12 cellular contexts compared by ENCODE assay signal in genomic region chr1:110214454-110215404, GRCh38. TPM values are rescaled to one million over a fixed set of nuclear protein-coding genes. Genes with fewer than 3 reads are reported as not detected.
DNase-seq lines count a peak whose midpoint lies in the region; ATAC-seq, FAIRE-seq and TF ChIP-seq lines count a peak whose summit lies in the region.
"Had no signal": no experiment of that assay in that cellular context is flagged by ENCODE, and none has a peak within 500 bp of the region (broad histone marks: within the 10 kb centered on the region; RNA-seq: fewer than 3 reads in every experiment).

No MANE protein-coding gene starts in this region.

- peaks cover 18% of the 10 kb centered on the region for H3K4me1 Mint-ChIP-seq in activated naive CD4-positive, alpha-beta T cell treated with anti-CD3 and anti-CD28 coated beads, Interleukin-2, amount 10 ng/mL, durations not matched to agents 7 days and 5 days

- no peak overlapping the region for H3K27ac ChIP-seq in RWPE2 (ENCODE audit: poor library complexity, severe bottlenecking)
- peak overlapping the region; percentile 38 to 54 for H3K27ac ChIP-seq in kidney (ENCODE audit: low read depth in 2 of 2, low read length in 2 of 2)
- H3K27ac ChIP-seq in thyroid gland, result no peak overlapping the region
- H3K27ac ChIP-seq: psoas muscle, tibial artery had no signal

- intact Hi-C loops in kidney (cut with DNase I) (no loop called here), thyroid gland (cut with DNase I) (no loop called here), left colon (cut with DNase I, micrococcal nuclease) (no loop called here)

- WGBS in thyroid gland, 2 donors, result 78 to 79% methylated on average over 14 to 16 of the region's 16 CpGs

- no peak for ATAC-seq in RWPE2 (ENCODE audit: low read depth)
- ATAC-seq in left colon, result no peak
- ATAC-seq: psoas muscle, Right ventricle myocardium inferior had no signal

- H3K36me3 ChIP-seq in RWPE2 (ENCODE audit: low read depth) (no peaks in the 10 kb centered on the region), kidney (ENCODE audit: control insufficient read depth in 1 of 2, insufficient read depth in 2 of 2, low read length in 2 of 2) (no peaks in the 10 kb centered on the region), thyroid gland (no peaks in the 10 kb centered on the region)

- CTCF ChIA-PET in activated naive CD4-positive, alpha-beta T cell treated with anti-CD3 and anti-CD28 coated beads, Interleukin-2, amount 10 ng/mL, durations not matched to agents 7 days and 5 days (lab: Charles Lee), result interaction anchor here (1.4 to 2.3 kb wide), 3 partner anchors 18 to 245 kb away, joined by 3 to 7 read pairs (median 5); no protein-coding TSS in a partner anchor

- H3K27me3 ChIP-seq in RWPE2 (ENCODE audit: insufficient read depth, poor library complexity, severe bottlenecking), result peaks cover 10% of the 10 kb centered on the region
- H3K27me3 ChIP-seq in thyroid gland, result no peaks in the 10 kb centered on the region
- H3K27me3 ChIP-seq: tibial artery had no signal

- no peak for DNase-seq in activated naive CD4-positive, alpha-beta T cell treated with anti-CD3 and anti-CD28 coated beads, Interleukin-2, amount 10 ng/mL, durations not matched to agents 7 days and 5 days
- no peak for DNase-seq in activated naive CD4-positive, alpha-beta T cell (lab: John Stamatoyannopoulos, UW)
- peak; percentile 38 for DNase-seq in RWPE2 (ENCODE audit: low spot score)
- no peak for DNase-seq in kidney
- peak; percentile 23 to 29 for DNase-seq in thyroid gland
- no peak for DNase-seq in nucleus accumbens (lab: John Stamatoyannopoulos, UW)
- DNase-seq in NCI-H2081 treated with DMSO at 0.1 percent for 48 hours (lab: John Stamatoyannopoulos, UW), result no peak
- no peak for DNase-seq in left colon
- DNase-seq: cortex of kidney, psoas muscle, tibial artery had no signal

- H3K4me3 ChIP-seq in RWPE2 (ENCODE audit: severe bottlenecking) (no peak overlapping the region), kidney (ENCODE audit: low read length in 2 of 2) (peak overlapping the region; percentile 17 to 49), thyroid gland (replicated peaks in 1 of 3) (no peak overlapping the region)
- H3K4me3 ChIP-seq: psoas muscle, tibial artery had no signal

- peak overlapping the region; percentile 4 to 64 for H3K9ac ChIP-seq in kidney (ENCODE audit: low read length in 2 of 2)

- TF ChIP-seq CTCF in RWPE2 (IDR thresholded peaks at IDR 0.05; ENCODE audit: poor library complexity, severe bottlenecking) (no peak), kidney (IDR thresholded peaks at IDR 0.05; ENCODE audit: borderline replicate concordance, extremely low read depth, insufficient read depth) (no peak), thyroid gland (IDR thresholded peaks at IDR 0.05) (no peak)

- no peak overlapping the region for H3K4me3 Mint-ChIP-seq in activated naive CD4-positive, alpha-beta T cell treated with anti-CD3 and anti-CD28 coated beads, Interleukin-2, amount 10 ng/mL, durations not matched to agents 7 days and 5 days

- TF ChIP-seq POLR2A in thyroid gland (IDR thresholded peaks at IDR 0.05), result no peak

- H3K27me3 Mint-ChIP-seq in activated naive CD4-positive, alpha-beta T cell treated with anti-CD3 and anti-CD28 coated beads, Interleukin-2, amount 10 ng/mL, durations not matched to agents 7 days and 5 days, result peaks cover 31% of the 10 kb centered on the region

- H3K4me1 ChIP-seq in RWPE2 (ENCODE audit: insufficient read depth, poor library complexity, severe bottlenecking) (no peaks in the 10 kb centered on the region), kidney (ENCODE audit: control insufficient read depth in 1 of 2, insufficient read depth in 1 of 2, low read depth in 1 of 2, low read length in 2 of 2) (peaks cover 15 to 34% of the 10 kb centered on the region in 2 donors), thyroid gland (peaks cover 9 to 20% of the 10 kb centered on the region in 2 donors)
- H3K4me1 ChIP-seq: psoas muscle had no signal

- peaks cover 1% of the 10 kb centered on the region for H3K36me3 Mint-ChIP-seq in activated naive CD4-positive, alpha-beta T cell treated with anti-CD3 and anti-CD28 coated beads, Interleukin-2, amount 10 ng/mL, durations not matched to agents 7 days and 5 days

- H3K27ac Mint-ChIP-seq in activated naive CD4-positive, alpha-beta T cell treated with anti-CD3 and anti-CD28 coated beads, Interleukin-2, amount 10 ng/mL, durations not matched to agents 7 days and 5 days, result peak overlapping the region; percentile 13

- no peak for FAIRE-seq in kidney (lab: Jason Lieb, UNC)

- H3K9me3 Mint-ChIP-seq in activated naive CD4-positive, alpha-beta T cell treated with anti-CD3 and anti-CD28 coated beads, Interleukin-2, amount 10 ng/mL, durations not matched to agents 7 days and 5 days, result no peaks in the 10 kb centered on the region

- no peaks in the 10 kb centered on the region for H3K9me3 ChIP-seq in RWPE2 (ENCODE audit: severe bottlenecking)
- H3K9me3 ChIP-seq in kidney (ENCODE audit: control insufficient read depth in 1 of 2, low read length in 2 of 2), result no peaks in the 10 kb centered on the region
- no peaks in the 10 kb centered on the region for H3K9me3 ChIP-seq in thyroid gland
- H3K9me3 ChIP-seq: psoas muscle, tibial artery had no signal

RNA-seq across cellular contexts. Expression of gene KCNC4, which starts 4.6 kb away (rescaled TPM):
- 52.9 TPM for total RNA-seq in kidney
- 12.9 TPM for polyA plus RNA-seq in kidney (ENCODE audit: insufficient read depth, low read depth, low replicate concordance)
- 10 to 100 TPM in 1 of 4 donors, 1 to 10 TPM in 3; 3.8 to 12.5 (median 4.6) TPM for total RNA-seq in thyroid gland
- total RNA-seq in left colon, result 1 to 10 TPM; 7.0 to 8.1 TPM

Comparison
In these comparisons a context has a peak if more than half of its experiments do, and no peak if none do; other contexts are left out.
1. DNase-seq: peak in RWPE2 (single experiment) and thyroid gland (2 of 2); none in activated naive CD4-positive, alpha-beta T cell treated with anti-CD3 and anti-CD28 coated beads, Interleukin-2, amount 10 ng/mL, durations not matched to agents 7 days and 5 days (single experiment), activated naive CD4-positive, alpha-beta T cell (0 of 4), kidney (single experiment), nucleus accumbens (0 of 56), NCI-H2081 treated with DMSO at 0.1 percent for 48 hours (single experiment) and left colon (0 of 2).
2. H3K27ac ChIP-seq: peak in kidney (2 of 2); none in RWPE2 (single experiment) and thyroid gland (0 of 3).
3. H3K4me3 ChIP-seq: peak in kidney (2 of 2); none in RWPE2 (single experiment) and thyroid gland (0 of 3).